ENCODE assay signal across 1 cellular context in the genomic region with DNA sequence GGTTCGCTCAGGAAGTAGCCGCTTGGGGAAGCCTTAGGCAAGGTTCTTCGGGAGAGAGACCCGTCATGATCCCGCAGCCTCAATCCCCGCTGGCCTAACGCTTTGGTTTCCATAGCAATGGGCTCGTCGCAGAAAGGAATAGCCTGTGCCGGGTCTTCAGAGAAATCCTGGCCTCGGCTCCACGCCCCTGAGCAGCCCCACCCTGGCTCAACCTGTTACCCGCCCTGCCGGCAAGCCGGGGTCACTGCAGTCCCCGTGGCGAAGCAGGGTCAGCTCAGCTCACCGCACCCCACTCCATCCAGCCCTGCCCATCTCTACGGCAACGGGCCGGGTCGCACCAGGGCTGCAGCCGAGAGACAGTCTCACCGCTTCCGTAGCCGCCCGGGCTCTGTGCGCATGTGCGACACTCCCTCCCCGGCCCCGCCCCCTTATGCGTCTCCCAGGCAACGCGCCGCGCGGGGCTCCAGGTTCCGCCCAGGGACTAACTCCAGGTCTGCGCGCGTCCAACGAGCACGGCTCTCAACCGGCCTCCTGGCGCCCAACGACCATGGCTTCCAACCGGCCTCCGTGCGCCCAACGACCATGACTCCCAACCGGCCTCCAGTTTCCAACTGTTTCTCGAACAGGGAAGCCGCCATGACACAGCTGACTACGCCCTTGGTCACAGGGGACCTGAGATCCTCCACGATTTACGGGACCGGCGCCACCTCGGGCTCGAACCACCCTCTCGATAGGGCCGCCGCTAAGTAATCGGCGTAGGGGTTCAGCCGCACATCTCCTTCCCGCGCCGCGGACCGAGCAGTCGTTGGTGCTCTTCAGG.
TF ChIP-seq lines count a peak whose summit lies in the region.

DUSP18 (minus strand) TSS at position 390 of the 820 bp plus-strand sequence. CDS start 3,872 bp downstream, outside the sequence.

TF ChIP-seq in HepG2, 621 proteins besides CTCF, POLR2A, EP300 and RAD21 (continued from another document and continues in another):
- TF ChIP-seq ZNF44 (CRISPR knock-in tag; IDR thresholded peaks at IDR 0.05): 0 out of 2 replicates have a peak, but pooled peaks have one; percentile 71
- no peak for TF ChIP-seq RFXANK (CRISPR knock-in tag; IDR thresholded peaks at IDR 0.05)
- TF ChIP-seq HNRNPLL (IDR thresholded peaks at IDR 0.05; ENCODE audit: low read depth, low read length, poor library complexity, severe bottlenecking): peak; percentile 97
- TF ChIP-seq HDAC1 (CRISPR knock-in tag; IDR thresholded peaks at IDR 0.05): peak; percentile 72
- TF ChIP-seq ZBTB21 (CRISPR knock-in tag; IDR thresholded peaks at IDR 0.05): no peak
- no peak for TF ChIP-seq ZBTB7A (CRISPR knock-in tag; IDR thresholded peaks at IDR 0.05)
- TF ChIP-seq SP140L (CRISPR knock-in tag; IDR thresholded peaks at IDR 0.05; ENCODE audit: borderline replicate concordance): no peak
- no peak for TF ChIP-seq ZNF615 (CRISPR knock-in tag; IDR thresholded peaks at IDR 0.05; ENCODE audit: borderline replicate concordance)
- no peak for TF ChIP-seq GTF3A (CRISPR knock-in tag; conservative IDR thresholded peaks at IDR 0.05)
- TF ChIP-seq ZNF652 (CRISPR knock-in tag; IDR thresholded peaks at IDR 0.05; ENCODE audit: borderline replicate concordance, low read depth): no peak
- no peak for TF ChIP-seq ZNF619 (CRISPR knock-in tag; IDR thresholded peaks at IDR 0.05)
- TF ChIP-seq TBX3 (IDR thresholded peaks at IDR 0.05; ENCODE audit: borderline replicate concordance): no peak
- no peak for TF ChIP-seq ZNF782 (CRISPR knock-in tag; IDR thresholded peaks at IDR 0.05; ENCODE audit: borderline replicate concordance)
- no peak for TF ChIP-seq ZBTB42 (CRISPR knock-in tag; IDR thresholded peaks at IDR 0.05)
- TF ChIP-seq TSC22D2 (CRISPR knock-in tag; IDR thresholded peaks at IDR 0.05; ENCODE audit: borderline replicate concordance): no peak
- TF ChIP-seq SKIL (CRISPR knock-in tag; IDR thresholded peaks at IDR 0.05; ENCODE audit: borderline replicate concordance): no peak
- TF ChIP-seq CHD2 (IDR thresholded peaks at IDR 0.05; ENCODE audit: low read depth, low read length): no peak
- 0 out of 2 replicates have a peak, but pooled peaks have one; percentile 30 for TF ChIP-seq AKAP8 (CRISPR knock-in tag; IDR thresholded peaks at IDR 0.05)
- 0 out of 2 replicates have a peak, but pooled peaks have one; percentile 11 for TF ChIP-seq TFE3 (CRISPR knock-in tag; IDR thresholded peaks at IDR 0.05)
- no peak for TF ChIP-seq SMARCC2 (IDR thresholded peaks at IDR 0.05)
- no peak for TF ChIP-seq ZNF335 (CRISPR knock-in tag; IDR thresholded peaks at IDR 0.05)
- TF ChIP-seq ARID4A (CRISPR knock-in tag; IDR thresholded peaks at IDR 0.05; ENCODE audit: borderline replicate concordance): peak; percentile 91
- TF ChIP-seq, protein P1, sequence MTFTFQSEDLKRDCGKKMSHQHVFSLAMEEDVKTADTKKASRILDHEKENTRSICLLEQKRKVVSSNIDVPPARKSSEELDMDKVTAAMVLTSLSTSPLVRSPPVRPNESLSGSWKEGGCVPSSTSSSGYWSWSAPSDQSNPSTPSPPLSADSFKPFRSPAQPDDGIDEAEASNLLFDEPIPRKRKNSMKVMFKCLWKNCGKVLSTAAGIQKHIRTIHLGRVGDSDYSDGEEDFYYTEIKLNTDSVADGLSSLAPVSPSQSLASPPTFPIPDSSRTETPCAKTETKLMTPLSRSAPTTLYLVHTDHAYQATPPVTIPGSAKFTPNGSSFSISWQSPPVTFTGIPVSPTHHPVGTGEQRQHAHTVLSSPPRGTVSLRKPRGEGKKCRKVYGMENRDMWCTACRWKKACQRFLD (CRISPR knock-in tag; IDR thresholded peaks at IDR 0.05; ENCODE audit: borderline replicate concordance): no peak
- no peak for TF ChIP-seq ZKSCAN5 (CRISPR knock-in tag; IDR thresholded peaks at IDR 0.05)
- no peak for TF ChIP-seq LCORL (IDR thresholded peaks at IDR 0.05)
- TF ChIP-seq LCORL (CRISPR knock-in tag; IDR thresholded peaks at IDR 0.05): no peak
- no peak for TF ChIP-seq SOX13 (IDR thresholded peaks at IDR 0.05)
- 0 out of 4 replicates have a peak, but pooled peaks of 1 of the 2 experiments have one; percentile 3 for TF ChIP-seq SOX13 (CRISPR knock-in tag; conservative IDR thresholded peaks at IDR 0.05 in 1 of 2, IDR thresholded peaks at IDR 0.05 in 1 of 2)
- TF ChIP-seq ZNF788 (CRISPR knock-in tag; IDR thresholded peaks at IDR 0.05; ENCODE audit: borderline replicate concordance): no peak; the same call in 1 of the 2 replicates
- no peak for TF ChIP-seq PAXIP1 (CRISPR knock-in tag; conservative IDR thresholded peaks at IDR 0.05)
- TF ChIP-seq PBX2 (CRISPR knock-in tag; IDR thresholded peaks at IDR 0.05): no peak
- TF ChIP-seq ELF3 (CRISPR knock-in tag; IDR thresholded peaks at IDR 0.05): no peak
- no peak for TF ChIP-seq ZSCAN22 (CRISPR knock-in tag; IDR thresholded peaks at IDR 0.05)
- TF ChIP-seq ZNF281 (CRISPR knock-in tag; IDR thresholded peaks at IDR 0.05; ENCODE audit: borderline replicate concordance): no peak
- no peak for TF ChIP-seq ZNF614 (CRISPR knock-in tag; IDR thresholded peaks at IDR 0.05; ENCODE audit: borderline replicate concordance)
- TF ChIP-seq, protein P2, sequence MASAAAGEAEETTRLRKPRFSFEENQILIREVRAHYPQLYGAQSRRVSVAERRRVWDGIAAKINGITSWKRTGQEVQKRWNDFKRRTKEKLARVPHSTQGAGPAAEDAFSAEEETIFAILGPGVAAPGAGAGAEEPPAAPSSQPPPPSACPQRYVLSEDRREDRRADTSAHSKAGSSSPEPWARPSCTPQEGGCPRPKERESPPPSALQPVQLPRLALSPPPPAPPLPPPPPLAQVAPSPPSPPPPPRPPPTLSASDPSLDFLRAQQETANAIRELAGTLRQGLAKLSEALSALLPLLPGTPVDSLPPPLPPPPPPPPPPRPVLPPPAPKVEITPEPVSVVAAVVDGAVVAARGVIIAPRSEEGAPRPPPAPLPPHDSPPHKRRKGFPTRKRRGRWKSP (CRISPR knock-in tag; IDR thresholded peaks at IDR 0.05): no peak; the same call in 1 of the 2 replicates
- TF ChIP-seq SNAPC2 (CRISPR knock-in tag; IDR thresholded peaks at IDR 0.05): no peak
- no peak for TF ChIP-seq TGIF2 (CRISPR knock-in tag; IDR thresholded peaks at IDR 0.05)
- no peak for TF ChIP-seq HOXA3 (CRISPR knock-in tag; IDR thresholded peaks at IDR 0.05)
- TF ChIP-seq REXO4 (CRISPR knock-in tag; IDR thresholded peaks at IDR 0.05; ENCODE audit: borderline replicate concordance): no peak
